ENCODE assay signal across 9 cellular contexts in genomic region chr9:76704601-76705204, GRCh38. TPM values are rescaled to one million over a fixed set of nuclear protein-coding genes. Genes with fewer than 3 reads are reported as not detected.
DNase-seq lines count a peak whose midpoint lies in the region; TF ChIP-seq lines count a peak whose summit lies in the region.
"Had no signal": no experiment of that assay in that cellular context is flagged by ENCODE, and none has a peak within 500 bp of the region (broad histone marks: within the 10 kb centered on the region; RNA-seq: fewer than 3 reads in every experiment).

No MANE protein-coding gene starts in this region.

- POLR2A ChIA-PET in HEK293 (lab: Yijun Ruan, JAX), result no interaction called here

- peak; percentile 47; the same call in 1 of the 2 replicates for TF ChIP-seq CTCF in HEK293 (tag by site-specific recombination; IDR thresholded peaks at IDR 0.05)

- CTCF ChIA-PET in HEK293 (lab: Yijun Ruan, JAX), result interaction anchor here (0.6 to 6.7 kb wide), 26 partner anchors 8 to 1519 kb away, joined by 3 to 77 read pairs (median 4); partner anchors contain the start of gene GCNT1

- intact Hi-C loops in posterior vena cava (cut with DNase I), result loop anchor here (5.0 to 10.0 kb wide), 3 partner anchors 37 to 260 kb away; partner anchors contain the start of gene GCNT1 (in 1 of the 2)

- DNase-seq in COLO668 (lab: John Stamatoyannopoulos, UW; ENCODE audit: unreplicated experiment) (peak; percentile 15), NCI-H510A treated with DMSO at 0.1 percent for 48 hours (lab: John Stamatoyannopoulos, UW) (peak; percentile 88), brain pericyte (ENCODE audit: low read depth, low spot score) (peak; percentile 47), inferior parietal cortex (ENCODE audit: extremely low spot score) (peak; percentile 85), stromal cell of bone marrow (ENCODE audit: low read depth) (peak; percentile 66), posterior vena cava (ENCODE audit: low spot score) (no peak)
- no peak for DNase-seq in NK-92 treated with Interleukin-12 subunit alpha and Interleukin-12 subunit beta, amount 100 ng/mL, for 24 hours (lab: John Stamatoyannopoulos, UW)

- H3K27ac ChIP-seq in HEK293 (ENCODE audit: extremely low read depth, low read depth, low read length), result no peak overlapping the region

- H3K4me1 ChIP-seq in HEK293 (ENCODE audit: control insufficient read depth, insufficient read depth, low read length), result no peaks in the 10 kb centered on the region; the same call in 1 of the 2 replicates

- no peak overlapping the region for H3K4me3 ChIP-seq in HEK293 (ENCODE audit: low read depth, low read length)

- no peaks in the 10 kb centered on the region for H3K9me3 ChIP-seq in HEK293 (ENCODE audit: control insufficient read depth, insufficient read depth, low read depth, low read length)

- H3K36me3 ChIP-seq in HEK293 (ENCODE audit: control insufficient read depth in 2 of 2, insufficient read depth in 1 of 2, low read length in 2 of 2), result no peaks in the 10 kb centered on the region

TF ChIP-seq in HEK293, 187 proteins besides CTCF, POLR2A, EP300 and RAD21:
- TF ChIP-seq REST (tag by site-specific recombination; IDR thresholded peaks at IDR 0.05), result peak; percentile 55
- TF ChIP-seq ZNF654 (tag by site-specific recombination; IDR thresholded peaks at IDR 0.05; ENCODE audit: low read depth), result peak; percentile 92
- TF ChIP-seq SP3 (tag by site-specific recombination; IDR thresholded peaks at IDR 0.05), result no peak
- TF ChIP-seq, protein P1, sequence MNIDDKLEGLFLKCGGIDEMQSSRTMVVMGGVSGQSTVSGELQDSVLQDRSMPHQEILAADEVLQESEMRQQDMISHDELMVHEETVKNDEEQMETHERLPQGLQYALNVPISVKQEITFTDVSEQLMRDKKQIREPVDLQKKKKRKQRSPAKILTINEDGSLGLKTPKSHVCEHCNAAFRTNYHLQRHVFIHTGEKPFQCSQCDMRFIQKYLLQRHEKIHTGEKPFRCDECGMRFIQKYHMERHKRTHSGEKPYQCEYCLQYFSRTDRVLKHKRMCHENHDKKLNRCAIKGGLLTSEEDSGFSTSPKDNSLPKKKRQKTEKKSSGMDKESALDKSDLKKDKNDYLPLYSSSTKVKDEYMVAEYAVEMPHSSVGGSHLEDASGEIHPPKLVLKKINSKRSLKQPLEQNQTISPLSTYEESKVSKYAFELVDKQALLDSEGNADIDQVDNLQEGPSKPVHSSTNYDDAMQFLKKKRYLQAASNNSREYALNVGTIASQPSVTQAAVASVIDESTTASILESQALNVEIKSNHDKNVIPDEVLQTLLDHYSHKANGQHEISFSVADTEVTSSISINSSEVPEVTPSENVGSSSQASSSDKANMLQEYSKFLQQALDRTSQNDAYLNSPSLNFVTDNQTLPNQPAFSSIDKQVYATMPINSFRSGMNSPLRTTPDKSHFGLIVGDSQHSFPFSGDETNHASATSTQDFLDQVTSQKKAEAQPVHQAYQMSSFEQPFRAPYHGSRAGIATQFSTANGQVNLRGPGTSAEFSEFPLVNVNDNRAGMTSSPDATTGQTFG (tag by site-specific recombination; IDR thresholded peaks at IDR 0.05; ENCODE audit: borderline replicate concordance), result no peak
- TF ChIP-seq ZNF23 (tag by site-specific recombination; IDR thresholded peaks at IDR 0.05; ENCODE audit: borderline replicate concordance), result no peak
- no peak for TF ChIP-seq RBAK (tag by site-specific recombination; IDR thresholded peaks at IDR 0.05)
- TF ChIP-seq PRDM4 (tag by site-specific recombination; IDR thresholded peaks at IDR 0.05), result peak; percentile 76
- TF ChIP-seq, protein P2, sequence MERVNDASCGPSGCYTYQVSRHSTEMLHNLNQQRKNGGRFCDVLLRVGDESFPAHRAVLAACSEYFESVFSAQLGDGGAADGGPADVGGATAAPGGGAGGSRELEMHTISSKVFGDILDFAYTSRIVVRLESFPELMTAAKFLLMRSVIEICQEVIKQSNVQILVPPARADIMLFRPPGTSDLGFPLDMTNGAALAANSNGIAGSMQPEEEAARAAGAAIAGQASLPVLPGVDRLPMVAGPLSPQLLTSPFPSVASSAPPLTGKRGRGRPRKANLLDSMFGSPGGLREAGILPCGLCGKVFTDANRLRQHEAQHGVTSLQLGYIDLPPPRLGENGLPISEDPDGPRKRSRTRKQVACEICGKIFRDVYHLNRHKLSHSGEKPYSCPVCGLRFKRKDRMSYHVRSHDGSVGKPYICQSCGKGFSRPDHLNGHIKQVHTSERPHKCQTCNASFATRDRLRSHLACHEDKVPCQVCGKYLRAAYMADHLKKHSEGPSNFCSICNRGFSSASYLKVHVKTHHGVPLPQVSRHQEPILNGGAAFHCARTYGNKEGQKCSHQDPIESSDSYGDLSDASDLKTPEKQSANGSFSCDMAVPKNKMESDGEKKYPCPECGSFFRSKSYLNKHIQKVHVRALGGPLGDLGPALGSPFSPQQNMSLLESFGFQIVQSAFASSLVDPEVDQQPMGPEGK (tag by site-specific recombination; IDR thresholded peaks at IDR 0.05), result no peak
- peak; percentile 66 for TF ChIP-seq ZNF660 (tag by site-specific recombination; IDR thresholded peaks at IDR 0.05)
- no peak for TF ChIP-seq ZNF747 (tag by site-specific recombination; IDR thresholded peaks at IDR 0.05)
- TF ChIP-seq ZXDB (tag by site-specific recombination; IDR thresholded peaks at IDR 0.05), result no peak
- no peak for TF ChIP-seq GFI1B (tag by site-specific recombination; IDR thresholded peaks at IDR 0.05)
- 0 out of 2 replicates have a peak, but pooled peaks have one; percentile 13 for TF ChIP-seq ZNF664 (tag by site-specific recombination; IDR thresholded peaks at IDR 0.05)

RNA-seq across cellular contexts. Expression of gene PCA3, which starts 59.5 kb away (rescaled TPM):
- total RNA-seq in posterior vena cava, result under 1 TPM in 1 of 2 donors, not detected in 1; 0.24 TPM
- total RNA-seq: skeletal muscle tissue had no signal

Comparison
In these comparisons a context has a peak if more than half of its experiments do, and no peak if none do; other contexts are left out.
1. DNase-seq: peak in COLO668 (single experiment), NCI-H510A treated with DMSO at 0.1 percent for 48 hours (single experiment), brain pericyte (single experiment), inferior parietal cortex (single experiment) and stromal cell of bone marrow (single experiment); none in NK-92 treated with Interleukin-12 subunit alpha and Interleukin-12 subunit beta, amount 100 ng/mL, for 24 hours (single experiment) and posterior vena cava (single experiment).